ENCODE assay signal across 32 cellular contexts in the genomic region with DNA sequence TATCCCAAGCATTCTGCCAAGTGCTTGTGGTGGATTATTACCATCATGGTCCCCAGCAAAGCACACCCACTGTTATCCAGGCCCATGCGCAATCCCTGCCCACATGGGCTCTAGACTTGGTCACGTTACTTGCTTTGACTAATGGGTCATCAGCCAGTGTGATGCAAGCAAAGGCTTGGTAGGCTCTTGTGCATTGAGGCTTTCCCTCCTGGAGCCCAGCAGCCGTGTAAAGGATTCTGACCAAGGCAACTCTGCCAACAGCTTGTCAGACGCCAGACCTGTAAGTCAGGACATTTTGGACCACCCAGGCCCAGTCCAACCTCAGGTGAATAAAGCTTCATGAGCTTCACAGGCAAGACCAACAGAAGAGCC.
"Had no signal": no experiment of that assay in that cellular context is flagged by ENCODE, and none has a peak within 500 bp of the region (broad histone marks: within the 10 kb centered on the region; RNA-seq: fewer than 3 reads in every experiment).

No MANE protein-coding gene starts in this region.

- H3K27ac Mint-ChIP-seq: activated CD4-positive, alpha-beta memory T cell treated with anti-CD3 and anti-CD28 coated beads for 36 hours; activated CD4-positive, alpha-beta T cell treated with anti-CD3 and anti-CD28 coated beads for 36 hours; activated CD4-positive, alpha-beta T cell treated with anti-CD3 and anti-CD28 coated beads, Interleukin-2, amount 10 ng/mL, durations not matched to agents 24 days and 14 days; activated CD8-positive, alpha-beta memory T cell treated with anti-CD3 and anti-CD28 coated beads, Interleukin-2, amount 10 ng/mL, durations not matched to agents 7 days and 5 days; activated CD8-positive, alpha-beta T cell treated with anti-CD3 and anti-CD28 coated beads, Interleukin-2, amount 10 ng/mL, durations not matched to agents 7 days and 5 days; activated naive CD4-positive, alpha-beta T cell treated with anti-CD3 and anti-CD28 coated beads for 36 hours; activated naive CD4-positive, alpha-beta T cell treated with anti-CD3 and anti-CD28 coated beads, Interleukin-2, amount 50 U/mL, for 24 hours; activated naive CD8-positive, alpha-beta T cell treated with anti-CD3 and anti-CD28 coated beads, Interleukin-2, amount 10 ng/mL, durations not matched to agents 7 days and 5 days; activated T-helper 1 cell treated with anti-CD3 and anti-CD28 coated beads, Interleukin-12 subunit alpha, Interleukin-12 subunit beta, Interleukin-2, Interleukin-4 antibody, amounts not matched to agents 30 ng/mL and 10 ng/mL and 1 ng/mL, durations not matched to agents 14 hours and 24 hours and 36 hours; activated T-helper 2 cell treated with anti-CD3 and anti-CD28 coated beads, Interferon-gamma antibody, Interleukin-2, Interleukin-4, amounts not matched to agents 10 μg/mL and 5 μg/mL and 100 μg/mL, durations not matched to agents 14 hours and 24 hours and 36 hours; effector memory CD8-positive, alpha-beta T cell had no signal

- H3K27me3 ChIP-seq: brain microvascular endothelial cell, gastroesophageal sphincter had no signal

- H3K27ac ChIP-seq: brain microvascular endothelial cell, esophagus squamous epithelium, gastroesophageal sphincter had no signal

- H3K4me3 ChIP-seq: esophagus squamous epithelium, gastroesophageal sphincter had no signal

- H3K9me3 Mint-ChIP-seq: activated CD4-positive, alpha-beta memory T cell treated with anti-CD3 and anti-CD28 coated beads for 36 hours; activated CD4-positive, alpha-beta T cell treated with anti-CD3 and anti-CD28 coated beads, Interleukin-2, amount 10 ng/mL, durations not matched to agents 24 days and 14 days; activated naive CD4-positive, alpha-beta T cell treated with anti-CD3 and anti-CD28 coated beads for 36 hours; activated naive CD4-positive, alpha-beta T cell treated with anti-CD3 and anti-CD28 coated beads, Interleukin-2, amount 50 U/mL, for 24 hours; activated naive CD8-positive, alpha-beta T cell treated with anti-CD3 and anti-CD28 coated beads, Interleukin-2, amount 10 ng/mL, durations not matched to agents 7 days and 5 days; activated T-helper 1 cell treated with anti-CD3 and anti-CD28 coated beads, Interleukin-12 subunit alpha, Interleukin-12 subunit beta, Interleukin-2, Interleukin-4 antibody, amounts not matched to agents 30 ng/mL and 10 ng/mL and 1 ng/mL, durations not matched to agents 14 hours and 24 hours and 36 hours; activated T-helper 2 cell treated with anti-CD3 and anti-CD28 coated beads, Interferon-gamma antibody, Interleukin-2, Interleukin-4, amounts not matched to agents 10 μg/mL and 5 μg/mL and 100 μg/mL, durations not matched to agents 14 hours and 24 hours and 36 hours; effector memory CD8-positive, alpha-beta T cell had no signal

- FAIRE-seq: astrocyte, colon had no signal

- ATAC-seq: activated CD4-positive, alpha-beta T cell treated with anti-CD3 and anti-CD28 coated beads for 36 hours; activated CD8-positive, alpha-beta memory T cell treated with anti-CD3 and anti-CD28 coated beads, Interleukin-2, amount 10 ng/mL, durations not matched to agents 7 days and 5 days; activated CD8-positive, alpha-beta T cell treated with anti-CD3 and anti-CD28 coated beads, Interleukin-2, amount 10 ng/mL, durations not matched to agents 7 days and 5 days; effector memory CD8-positive, alpha-beta T cell; gastroesophageal sphincter had no signal

- H3K36me3 ChIP-seq: brain microvascular endothelial cell, esophagus squamous epithelium, gastroesophageal sphincter had no signal

- H3K36me3 Mint-ChIP-seq: activated CD4-positive, alpha-beta memory T cell treated with anti-CD3 and anti-CD28 coated beads for 36 hours; activated CD8-positive, alpha-beta memory T cell treated with anti-CD3 and anti-CD28 coated beads, Interleukin-2, amount 10 ng/mL, durations not matched to agents 7 days and 5 days; activated naive CD8-positive, alpha-beta T cell treated with anti-CD3 and anti-CD28 coated beads, Interleukin-2, amount 10 ng/mL, durations not matched to agents 7 days and 5 days had no signal

- H3K27me3 Mint-ChIP-seq: activated CD4-positive, alpha-beta memory T cell treated with anti-CD3 and anti-CD28 coated beads for 36 hours; activated naive CD4-positive, alpha-beta T cell treated with anti-CD3 and anti-CD28 coated beads, Interleukin-2, amount 50 U/mL, for 24 hours; activated naive CD8-positive, alpha-beta T cell treated with anti-CD3 and anti-CD28 coated beads, Interleukin-2, amount 10 ng/mL, durations not matched to agents 7 days and 5 days had no signal

- DNase-seq: activated CD4-positive, alpha-beta memory T cell treated with anti-CD3 and anti-CD28 coated beads for 36 hours; activated CD4-positive, alpha-beta T cell treated with anti-CD3 and anti-CD28 coated beads for 36 hours; activated CD4-positive, alpha-beta T cell treated with anti-CD3 and anti-CD28 coated beads, Interleukin-2, amount 10 ng/mL, durations not matched to agents 24 days and 14 days; activated CD4-positive, CD25-positive, alpha-beta regulatory T cell; activated CD4-positive, CD25-positive, alpha-beta regulatory T cell treated with anti-CD3 and anti-CD28 coated beads, Interleukin-2, amount 50 U/mL, for 72 hours; activated CD8-positive, alpha-beta memory T cell treated with anti-CD3 and anti-CD28 coated beads, Interleukin-2, amount 10 ng/mL, durations not matched to agents 7 days and 5 days; activated CD8-positive, alpha-beta memory T cell treated with anti-CD3 and anti-CD28 coated beads, Interleukin-2, amount 50 U/mL, for 4 hours; activated CD8-positive, alpha-beta T cell treated with anti-CD3 and anti-CD28 coated beads, Interleukin-2, amount 10 ng/mL, durations not matched to agents 7 days and 5 days; activated effector memory CD4-positive, alpha-beta T cell treated with anti-CD3 and anti-CD28 coated beads, Interleukin-2, amount 50 U/mL, for 16 hours; activated naive CD4-positive, alpha-beta T cell treated with anti-CD3 and anti-CD28 coated beads for 36 hours; activated naive CD8-positive, alpha-beta T cell treated with anti-CD3 and anti-CD28 coated beads, Interleukin-2, amount 10 ng/mL, durations not matched to agents 7 days and 5 days; activated T-cell treated with anti-CD3 and anti-CD28 coated beads, Interleukin-2, amount 50 U/mL, for 1 hour; activated T-cell treated with anti-CD3 and anti-CD28 coated beads, Interleukin-2, amount 50 U/mL, for 48 hours; amniotic stem cell; anterior cingulate cortex; brain microvascular endothelial cell; caudate nucleus; cortex of kidney; dermis blood vessel endothelial cell; effector CD4-positive, alpha-beta T cell; effector memory CD8-positive, alpha-beta T cell; erythroblast; esophagus squamous epithelium; foreskin melanocyte; T-helper 1 cell; T-helper 2 cell had no signal

- H3K4me3 Mint-ChIP-seq: activated CD4-positive, alpha-beta memory T cell treated with anti-CD3 and anti-CD28 coated beads for 36 hours; activated CD4-positive, alpha-beta T cell treated with anti-CD3 and anti-CD28 coated beads for 36 hours; activated CD4-positive, alpha-beta T cell treated with anti-CD3 and anti-CD28 coated beads, Interleukin-2, amount 10 ng/mL, durations not matched to agents 24 days and 14 days; activated CD8-positive, alpha-beta memory T cell treated with anti-CD3 and anti-CD28 coated beads, Interleukin-2, amount 10 ng/mL, durations not matched to agents 7 days and 5 days; activated CD8-positive, alpha-beta T cell treated with anti-CD3 and anti-CD28 coated beads, Interleukin-2, amount 10 ng/mL, durations not matched to agents 7 days and 5 days; activated naive CD4-positive, alpha-beta T cell treated with anti-CD3 and anti-CD28 coated beads for 36 hours; activated naive CD4-positive, alpha-beta T cell treated with anti-CD3 and anti-CD28 coated beads, Interleukin-2, amount 50 U/mL, for 24 hours; activated naive CD8-positive, alpha-beta T cell treated with anti-CD3 and anti-CD28 coated beads, Interleukin-2, amount 10 ng/mL, durations not matched to agents 7 days and 5 days; activated T-helper 1 cell treated with anti-CD3 and anti-CD28 coated beads, Interleukin-12 subunit alpha, Interleukin-12 subunit beta, Interleukin-2, Interleukin-4 antibody, amounts not matched to agents 30 ng/mL and 10 ng/mL and 1 ng/mL, durations not matched to agents 14 hours and 24 hours and 36 hours; effector memory CD8-positive, alpha-beta T cell had no signal

- H3K4me1 Mint-ChIP-seq: activated CD4-positive, alpha-beta T cell treated with anti-CD3 and anti-CD28 coated beads for 36 hours; activated CD4-positive, alpha-beta T cell treated with anti-CD3 and anti-CD28 coated beads, Interleukin-2, amount 10 ng/mL, durations not matched to agents 24 days and 14 days; activated CD8-positive, alpha-beta memory T cell treated with anti-CD3 and anti-CD28 coated beads, Interleukin-2, amount 10 ng/mL, durations not matched to agents 7 days and 5 days; activated naive CD4-positive, alpha-beta T cell treated with anti-CD3 and anti-CD28 coated beads, Interleukin-2, amount 50 U/mL, for 24 hours; activated naive CD8-positive, alpha-beta T cell treated with anti-CD3 and anti-CD28 coated beads, Interleukin-2, amount 10 ng/mL, durations not matched to agents 7 days and 5 days had no signal

- H3K9me3 ChIP-seq: esophagus squamous epithelium had no signal

- H3K4me1 ChIP-seq: esophagus squamous epithelium, gastroesophageal sphincter had no signal
